ENCODE assay signal across 8 cellular contexts in the genomic region with DNA sequence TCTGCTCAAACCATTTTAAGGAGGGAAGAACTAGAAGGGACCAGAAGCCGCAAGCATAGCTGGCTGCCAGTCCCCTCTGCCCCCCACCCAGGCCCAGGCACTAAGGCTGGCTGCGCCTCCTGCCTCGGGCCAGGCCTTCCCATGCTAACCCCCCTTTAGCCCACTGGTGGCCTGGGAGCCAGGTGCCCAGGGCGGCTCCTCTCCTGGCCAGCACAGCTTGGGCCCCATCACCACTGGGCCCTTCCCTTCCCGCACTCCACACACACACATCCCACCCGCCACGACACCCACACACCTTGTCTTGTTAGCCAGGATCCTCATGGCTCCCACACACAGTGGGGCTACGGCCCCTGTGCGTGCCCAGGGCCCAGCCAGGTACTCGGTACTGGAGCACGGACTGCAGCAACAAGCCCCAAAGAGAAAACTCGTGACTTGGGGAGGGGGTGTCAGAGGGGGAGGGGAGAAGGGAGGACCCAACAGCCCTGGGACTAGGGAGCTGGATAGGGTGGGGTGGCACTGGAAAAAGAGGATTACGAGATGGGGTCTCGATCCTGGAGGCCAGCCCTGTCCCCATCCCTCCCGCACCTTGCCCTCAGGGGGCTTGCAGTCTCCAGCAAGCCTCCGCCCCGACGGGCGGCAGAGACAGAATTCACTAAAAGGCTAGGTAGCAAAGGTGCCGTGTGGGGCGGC. TPM values are rescaled to one million over a fixed set of nuclear protein-coding genes. Genes with fewer than 3 reads are reported as not detected.
DNase-seq lines count a peak whose midpoint lies in the region; ATAC-seq and TF ChIP-seq lines count a peak whose summit lies in the region.
"Had no signal": no experiment of that assay in that cellular context is flagged by ENCODE, and none has a peak within 500 bp of the region (broad histone marks: within the 10 kb centered on the region; RNA-seq: fewer than 3 reads in every experiment).

No MANE protein-coding gene starts in this region.

- H3K27ac ChIP-seq in caudate nucleus (ENCODE audit: low read depth, low read length): peak overlapping the region; percentile 92
- peak overlapping the region; percentile 57 to 79 for H3K27ac ChIP-seq in liver (ENCODE audit: low read depth in 1 of 2, low read length in 2 of 2)
- H3K27ac ChIP-seq in thoracic aorta: peak overlapping the region; percentile 95 to 96

- H3K9ac ChIP-seq in NT2/D1 (ENCODE audit: insufficient read length, low read depth) (peak overlapping the region; percentile 90), liver (ENCODE audit: low read depth in 1 of 2, low read length in 2 of 2) (no peak overlapping the region)

- H3K4me1 ChIP-seq in NT2/D1 (ENCODE audit: insufficient read depth, insufficient read length) (peaks cover 23% of the 10 kb centered on the region), liver (ENCODE audit: control insufficient read depth in 4 of 4, insufficient read depth in 4 of 4, low read length in 3 of 4) (peaks cover 20 to 63% (median 31%) of the 10 kb centered on the region in 4 donors), thoracic aorta (ENCODE audit: control insufficient read depth in 1 of 2, low read depth in 2 of 2) (peaks cover 59 to 82% of the 10 kb centered on the region in 2 donors)

- H3K4me3 ChIP-seq in NT2/D1 (ENCODE audit: insufficient read length, low read depth): peak overlapping the region; percentile 77
- H3K4me3 ChIP-seq in liver (ENCODE audit: low read depth in 1 of 3, low read length in 3 of 3): no peak overlapping the region
- peak overlapping the region; percentile 76 for H3K4me3 ChIP-seq in thoracic aorta
- H3K4me3 ChIP-seq: HAP-1 had no signal

- TF ChIP-seq CTCF in liver (IDR thresholded peaks at IDR 0.05; ENCODE audit: low read depth, low read length, missing input control) (no peak), thoracic aorta (IDR thresholded peaks at IDR 0.05) (no peak)

- H3K27me3 ChIP-seq in NT2/D1 (ENCODE audit: insufficient read depth, insufficient read length) (no peaks in the 10 kb centered on the region), liver (ENCODE audit: control insufficient read depth in 4 of 4, insufficient read depth in 4 of 4, low read length in 3 of 4) (no peaks in the 10 kb centered on the region), thoracic aorta (replicated peaks; ENCODE audit: insufficient read depth) (no peaks in the 10 kb centered on the region)

- H3K9me3 ChIP-seq in NT2/D1 (ENCODE audit: insufficient read depth, low read length): no peaks in the 10 kb centered on the region
- no peaks in the 10 kb centered on the region for H3K9me3 ChIP-seq in liver (ENCODE audit: control insufficient read depth in 4 of 4, low read length in 3 of 4)
- no peaks in the 10 kb centered on the region for H3K9me3 ChIP-seq in thoracic aorta
- H3K9me3 ChIP-seq: HAP-1 had no signal

- H3K36me3 ChIP-seq in NT2/D1 (ENCODE audit: insufficient read depth, insufficient read length, low read length) (peaks cover 33% of the 10 kb centered on the region), liver (ENCODE audit: control insufficient read depth in 4 of 4, insufficient read depth in 3 of 4, low read depth in 1 of 4, low read length in 3 of 4) (peaks cover 0 to 7% (median 0%) of the 10 kb centered on the region in 4 donors), thoracic aorta (peaks cover 10% of the 10 kb centered on the region)

- ATAC-seq in thoracic aorta (ENCODE audit: insufficient number of reproducible peaks, low FRiP score, low read depth): no peak
- no peak for ATAC-seq in GM21390 (IDR thresholded peaks at IDR 0.05; ENCODE audit: unreplicated experiment)

- 78% methylated on average over 21 of the region's 21 CpGs for WGBS in liver

- no peak for TF ChIP-seq RAD21 in liver (IDR thresholded peaks at IDR 0.05)

- DNase-seq in NT2/D1 (ENCODE audit: low read depth, low spot score): no peak
- no peak for DNase-seq in caudate nucleus (lab: John Stamatoyannopoulos, UW)
- no peak for DNase-seq in thoracic aorta (ENCODE audit: low spot score)
- no peak for DNase-seq in putamen (ENCODE audit: low spot score)
- DNase-seq in activated CD8-positive, alpha-beta memory T cell treated with anti-CD3 and anti-CD28 coated beads for 24 hours: no peak

TF ChIP-seq in liver, 16 proteins besides CTCF, POLR2A, EP300 and RAD21:
- TF ChIP-seq TAF1 (conservative IDR thresholded peaks at IDR 0.05) (no peak), YY1 (IDR thresholded peaks at IDR 0.05) (no peak)

RNA-seq across cellular contexts. Expression of a gene that starts 16.0 kb away (rescaled TPM):
- total RNA-seq in liver: 10 to 100 TPM in 1 of 2 donors, 1 to 10 TPM in 1; 6.1 to 10.2 TPM
- 10 to 100 TPM in 1 of 2 donors, 1 to 10 TPM in 1; 2.2 to 11.6 TPM for polyA plus RNA-seq in liver
- total RNA-seq in thoracic aorta: 10 to 100 TPM; 28.6 to 68.8 TPM

RNA-seq across cellular contexts. Expression of a gene that starts 26.1 kb away (rescaled TPM):
- total RNA-seq in liver: not detected
- polyA plus RNA-seq in liver: under 1 TPM; 0.06 to 0.92 TPM
- not detected for total RNA-seq in thoracic aorta

RNA-seq across cellular contexts. Expression of a gene that starts 46.3 kb away (rescaled TPM):
- total RNA-seq in liver: not detected
- polyA plus RNA-seq in liver: not detected
- total RNA-seq in thoracic aorta: not detected

Comparison
In these comparisons a context has a peak if more than half of its experiments do, and no peak if none do; other contexts are left out.
1. H3K4me3 ChIP-seq: peak in NT2/D1 (single experiment) and thoracic aorta (single experiment); none in liver (0 of 3).
2. Peak in every context shown above with its lines, with median percentiles within 50 percentile points of each other: H3K27ac ChIP-seq.